Comparison of ENCODE assay signal across 7 cellular contexts in genomic region chr10:14659137-14659536, GRCh38.
DNase-seq lines count a peak whose midpoint lies in the region; ATAC-seq and TF ChIP-seq lines count a peak whose summit lies in the region.
"Not testable (repeated sequence)": the region's sequence is repeated elsewhere in the genome, so short reads cannot be mapped to it uniquely, and the experiment has no call there.

No MANE protein-coding gene starts in this region.

- not testable (repeated sequence) for H4K12ac ChIP-seq in trophoblast cell (ENCODE audit: low read depth, low read length)

- intact Hi-C loops in CD8-positive, alpha-beta T cell (cut with DNase I, micrococcal nuclease); PC-9 (cut with micrococcal nuclease; ENCODE audit: unreplicated experiment): not testable (repeated sequence)
- intact Hi-C loops in activated CD4-positive, alpha-beta memory T cell treated with anti-CD3 and anti-CD28 coated beads for 36 hours (cut with micrococcal nuclease), result loop anchor here (1.0 to 2.0 kb wide), 4 partner anchors 11 to 438 kb away; partner anchors contain the start of gene RPP38

- not testable (repeated sequence) for H3K14ac ChIP-seq in trophoblast cell (ENCODE audit: low read length)

- H3K9me2 ChIP-seq in PC-9 (ENCODE audit: insufficient read depth), result not testable (repeated sequence)

- BruUV-seq in PC-9 (replicated peaks; lab: Mats Ljungman, UMichigan), result not testable (repeated sequence)

- H4K91ac ChIP-seq in trophoblast cell (ENCODE audit: low read depth, low read length), result peak overlapping the region; percentile 21

- H3F3A ChIP-seq in PC-9 (ENCODE audit: insufficient read depth, low read depth), result peaks cover 49% of the 10 kb centered on the region

- not testable (repeated sequence) for H3K9ac ChIP-seq in trophoblast cell (ENCODE audit: low read length)

- not testable (repeated sequence) for H3K36me3 ChIP-seq in CD8-positive, alpha-beta T cell (ENCODE audit: insufficient read depth, low read length); PC-9 (ENCODE audit: low read depth); trophoblast cell (ENCODE audit: control insufficient read depth in 1 of 2, insufficient read depth in 2 of 2, low read length in 2 of 2)

- ATAC-seq in CD8-positive, alpha-beta T cell, result peak; percentile 7
- peak; percentile 2 for ATAC-seq in HG03354 (IDR thresholded peaks at IDR 0.05; ENCODE audit: poor library complexity, severe bottlenecking, unreplicated experiment)
- peak; percentile 6 for ATAC-seq in effector memory CD8-positive, alpha-beta T cell (replicated peaks)

- H3K36me3 Mint-ChIP-seq in CD8-positive, alpha-beta T cell; activated CD4-positive, alpha-beta memory T cell treated with anti-CD3 and anti-CD28 coated beads for 36 hours; activated naive CD4-positive, alpha-beta T cell treated with anti-CD3 and anti-CD28 coated beads, Interleukin-2, amount 10 ng/mL, durations not matched to agents 7 days and 5 days; effector memory CD8-positive, alpha-beta T cell (ENCODE audit: insufficient read depth): not testable (repeated sequence)

- peaks cover 26% of the 10 kb centered on the region for H3K4me1 ChIP-seq in CD8-positive, alpha-beta T cell (ENCODE audit: insufficient read depth, low read length)
- peaks cover 60% of the 10 kb centered on the region for H3K4me1 ChIP-seq in PC-9 (replicated peaks; ENCODE audit: insufficient read depth)
- peaks cover 14 to 17% of the 10 kb centered on the region in 2 experiments for H3K4me1 ChIP-seq in trophoblast cell (ENCODE audit: control insufficient read depth in 1 of 2, insufficient read depth in 2 of 2, low read length in 2 of 2)

- H3K4me1 Mint-ChIP-seq in CD8-positive, alpha-beta T cell (ENCODE audit: low read depth), result peaks cover 50% of the 10 kb centered on the region
- peaks cover 79% of the 10 kb centered on the region for H3K4me1 Mint-ChIP-seq in activated CD4-positive, alpha-beta memory T cell treated with anti-CD3 and anti-CD28 coated beads for 36 hours (ENCODE audit: low read depth)
- peaks cover 69% of the 10 kb centered on the region for H3K4me1 Mint-ChIP-seq in activated naive CD4-positive, alpha-beta T cell treated with anti-CD3 and anti-CD28 coated beads, Interleukin-2, amount 10 ng/mL, durations not matched to agents 7 days and 5 days
- H3K4me1 Mint-ChIP-seq in effector memory CD8-positive, alpha-beta T cell (ENCODE audit: low read depth in 2 of 2), result peaks cover 46 to 48% of the 10 kb centered on the region in 2 donors

- H3K79me1 ChIP-seq in trophoblast cell (ENCODE audit: low read length), result peaks cover 12% of the 10 kb centered on the region

- not testable (repeated sequence) for H3K79me2 ChIP-seq in PC-9 (ENCODE audit: low read depth); trophoblast cell (ENCODE audit: control insufficient read depth, insufficient read depth, low read length, poor library complexity)

- H4K20me1 ChIP-seq in PC-9 (ENCODE audit: insufficient read depth), result not testable (repeated sequence)

- H3K27me3 ChIP-seq in CD8-positive, alpha-beta T cell (ENCODE audit: insufficient read depth, low read length); PC-9 (ENCODE audit: insufficient read depth, low read depth); trophoblast cell (ENCODE audit: insufficient read depth, low read length): not testable (repeated sequence)

- H2AFZ ChIP-seq in PC-9, result peak overlapping the region; percentile 20; the same call in 1 of the 2 replicates
- H2AFZ ChIP-seq in trophoblast cell (ENCODE audit: insufficient read depth, low read length, poor library complexity), result not testable (repeated sequence)

- not testable (repeated sequence) for H3K4ac ChIP-seq in trophoblast cell (ENCODE audit: low read depth, low read length)

- CTCF ChIA-PET in CD8-positive, alpha-beta T cell (lab: Charles Lee), result not testable (repeated sequence)
- CTCF ChIA-PET in PC-9 (lab: Charles Lee), result interaction anchor here (0.6 kb wide), 1 partner anchor 87 kb away, joined by 4 read pairs; no protein-coding TSS in a partner anchor
- CTCF ChIA-PET in activated CD4-positive, alpha-beta memory T cell treated with anti-CD3 and anti-CD28 coated beads for 36 hours (lab: Charles Lee), result interaction anchor here (1.0 to 1.2 kb wide), 2 partner anchors 71 to 98 kb away, joined by 3 read pairs; no protein-coding TSS in a partner anchor
- CTCF ChIA-PET in activated naive CD4-positive, alpha-beta T cell treated with anti-CD3 and anti-CD28 coated beads, Interleukin-2, amount 10 ng/mL, durations not matched to agents 7 days and 5 days (lab: Charles Lee), result interaction anchor here (0.9 kb wide), 1 partner anchor 163 kb away, joined by 3 read pairs; no protein-coding TSS in a partner anchor

- H2BK12ac ChIP-seq in trophoblast cell (ENCODE audit: low read length), result not testable (repeated sequence)

- H3K27ac Mint-ChIP-seq in CD8-positive, alpha-beta T cell, result peak overlapping the region; percentile 88
- peak overlapping the region; percentile 92 for H3K27ac Mint-ChIP-seq in activated CD4-positive, alpha-beta memory T cell treated with anti-CD3 and anti-CD28 coated beads for 36 hours
- peak overlapping the region; percentile 91 for H3K27ac Mint-ChIP-seq in activated naive CD4-positive, alpha-beta T cell treated with anti-CD3 and anti-CD28 coated beads, Interleukin-2, amount 10 ng/mL, durations not matched to agents 7 days and 5 days
- H3K27ac Mint-ChIP-seq in effector memory CD8-positive, alpha-beta T cell, result peak overlapping the region; percentile 83 to 98

- not testable (repeated sequence) for H3K9me3 ChIP-seq in CD8-positive, alpha-beta T cell (ENCODE audit: low read length); PC-9 (ENCODE audit: insufficient read depth, low read depth); trophoblast cell (ENCODE audit: insufficient read depth, low read depth, low read length)

- peak overlapping the region; percentile 63 for H3K4me2 ChIP-seq in PC-9
- H3K4me2 ChIP-seq in trophoblast cell (ENCODE audit: low read length), result not testable (repeated sequence)

- TF ChIP-seq CTCF in CD8-positive, alpha-beta T cell (IDR thresholded peaks at IDR 0.05); PC-9 (conservative IDR thresholded peaks at IDR 0.05): not testable (repeated sequence)

- H3K4me3 Mint-ChIP-seq in CD8-positive, alpha-beta T cell, result peak overlapping the region; percentile 53
- H3K4me3 Mint-ChIP-seq in activated CD4-positive, alpha-beta memory T cell treated with anti-CD3 and anti-CD28 coated beads for 36 hours, result peak overlapping the region; percentile 45
- peak overlapping the region; percentile 48 for H3K4me3 Mint-ChIP-seq in activated naive CD4-positive, alpha-beta T cell treated with anti-CD3 and anti-CD28 coated beads, Interleukin-2, amount 10 ng/mL, durations not matched to agents 7 days and 5 days
- H3K4me3 Mint-ChIP-seq in effector memory CD8-positive, alpha-beta T cell, result peak overlapping the region; percentile 72 to 73

- not testable (repeated sequence) for H3K4me3 ChIP-seq in CD8-positive, alpha-beta T cell (ENCODE audit: low read depth, low read length); PC-9; trophoblast cell (ENCODE audit: low read depth, low read length)

- H2AK5ac ChIP-seq in trophoblast cell (ENCODE audit: low read length), result peak overlapping the region; percentile 52

- H2BK5ac ChIP-seq in trophoblast cell (ENCODE audit: low read depth, low read length, poor library complexity), result not testable (repeated sequence)

- DNase-seq in CD8-positive, alpha-beta T cell, result peak in 1 of 7 experiments; percentile 38
- not testable (repeated sequence) for DNase-seq in PC-9; activated CD4-positive, alpha-beta memory T cell treated with anti-CD3 and anti-CD28 coated beads for 36 hours; effector memory CD8-positive, alpha-beta T cell; trophoblast cell
- DNase-seq in activated naive CD4-positive, alpha-beta T cell treated with anti-CD3 and anti-CD28 coated beads, Interleukin-2, amount 10 ng/mL, durations not matched to agents 7 days and 5 days, result peak; percentile 27

- H3K23ac ChIP-seq in trophoblast cell (ENCODE audit: low read length), result not testable (repeated sequence)

- H3K27me3 Mint-ChIP-seq in CD8-positive, alpha-beta T cell (ENCODE audit: low read depth); activated CD4-positive, alpha-beta memory T cell treated with anti-CD3 and anti-CD28 coated beads for 36 hours; activated naive CD4-positive, alpha-beta T cell treated with anti-CD3 and anti-CD28 coated beads, Interleukin-2, amount 10 ng/mL, durations not matched to agents 7 days and 5 days; effector memory CD8-positive, alpha-beta T cell: not testable (repeated sequence)

- not testable (repeated sequence) for H3K9me3 Mint-ChIP-seq in CD8-positive, alpha-beta T cell; activated CD4-positive, alpha-beta memory T cell treated with anti-CD3 and anti-CD28 coated beads for 36 hours; effector memory CD8-positive, alpha-beta T cell
- peaks cover 15% of the 10 kb centered on the region for H3K9me3 Mint-ChIP-seq in activated naive CD4-positive, alpha-beta T cell treated with anti-CD3 and anti-CD28 coated beads, Interleukin-2, amount 10 ng/mL, durations not matched to agents 7 days and 5 days

- POLR2A ChIA-PET in CD8-positive, alpha-beta T cell (lab: Charles Lee); PC-9 (lab: Charles Lee; ENCODE audit: unreplicated experiment): not testable (repeated sequence)
- POLR2A ChIA-PET in activated CD4-positive, alpha-beta memory T cell treated with anti-CD3 and anti-CD28 coated beads for 36 hours (lab: Charles Lee), result interaction anchor here (1.0 to 2.3 kb wide), 4 partner anchors 11 to 54 kb away, joined by 3 to 9 read pairs (median 5); no protein-coding TSS in a partner anchor

- H2BK120ac ChIP-seq in trophoblast cell (ENCODE audit: insufficient read depth, low read length, poor library complexity), result peak overlapping the region; percentile 25

- H3K27ac ChIP-seq in CD8-positive, alpha-beta T cell (ENCODE audit: low read depth, low read length), result peak overlapping the region; percentile 25
- H3K27ac ChIP-seq in PC-9, result peak overlapping the region; percentile 86
- H3K27ac ChIP-seq in trophoblast cell (ENCODE audit: low read depth, low read length), result not testable (repeated sequence)

- WGBS in trophoblast cell (ENCODE audit: extremely low coverage, insufficient coverage, insufficient read length), result no CpG with 5 or more reads among the region's 6 CpGs

- H3K18ac ChIP-seq in trophoblast cell (ENCODE audit: low read length), result not testable (repeated sequence)

- not testable (repeated sequence) for H4K8ac ChIP-seq in trophoblast cell (ENCODE audit: low read depth, low read length)
